Comparison of ENCODE assay signal across 8 cellular contexts in the genomic region with DNA sequence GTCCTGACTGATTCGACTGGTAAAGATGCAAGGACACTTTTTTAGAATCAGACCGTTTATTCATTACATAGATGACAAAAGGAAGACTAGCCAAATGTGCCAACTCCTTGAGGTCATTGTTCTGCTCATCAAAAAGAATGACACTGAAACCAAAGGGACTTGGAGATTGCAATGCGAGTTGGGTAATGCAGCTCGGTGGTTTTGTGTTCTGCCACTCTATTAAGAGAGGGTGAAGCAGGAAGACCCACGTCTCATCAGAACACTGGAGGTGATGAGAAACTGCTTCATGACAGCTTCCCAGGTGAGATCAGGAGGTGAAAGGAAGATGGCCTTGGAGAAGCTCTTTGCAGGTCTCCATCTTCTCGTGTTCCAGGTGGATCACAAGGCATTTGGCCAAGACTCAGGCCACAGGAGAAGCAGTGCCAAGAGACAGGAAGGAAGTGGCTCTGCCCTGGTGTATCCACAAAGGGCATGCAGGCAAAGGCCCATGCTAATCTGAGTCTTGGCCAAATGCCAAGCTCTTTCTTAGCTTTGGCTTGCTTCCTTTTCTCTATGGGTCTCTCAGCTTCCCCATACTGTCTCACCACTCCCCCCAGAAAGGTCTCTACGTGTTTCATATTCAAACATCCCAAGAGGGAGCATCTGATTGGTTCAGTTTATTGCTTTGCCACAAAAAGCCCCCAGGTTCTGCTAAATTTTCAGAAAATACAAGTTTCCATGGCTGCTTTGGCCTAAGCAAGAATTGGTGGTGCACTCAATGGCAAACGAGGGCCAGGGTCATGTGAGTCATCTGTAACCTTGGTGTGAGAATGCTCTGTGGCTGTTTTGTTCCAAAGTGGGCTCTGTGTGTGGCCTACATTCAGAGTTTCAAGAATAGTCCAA. TPM values are rescaled to one million over a fixed set of nuclear protein-coding genes. Genes with fewer than 3 reads are reported as not detected.
DNase-seq lines count a peak whose midpoint lies in the region; ATAC-seq, FAIRE-seq and TF ChIP-seq lines count a peak whose summit lies in the region.

No MANE protein-coding gene starts in this region.

- no peak overlapping the region for H3K27ac ChIP-seq in thyroid gland

- TF ChIP-seq CTCF in thyroid gland (IDR thresholded peaks at IDR 0.05), result no peak

- intact Hi-C loops in thyroid gland (cut with DNase I), result no loop called here

- 80 to 86% methylated on average over 8 of the region's 8 CpGs for WGBS in thyroid gland, 2 donors

- H3K4me3 ChIP-seq in thyroid gland (replicated peaks in 1 of 3), result no peak overlapping the region

- no peaks in the 10 kb centered on the region for H3K27me3 ChIP-seq in thyroid gland

- CTCF ChIA-PET in HEK293T (lab: Yijun Ruan, JAX), result interaction anchor here (1.2 kb wide), 1 partner anchor 13 kb away, joined by 5 read pairs; no protein-coding TSS in a partner anchor

- ATAC-seq in HG02642 (IDR thresholded peaks at IDR 0.05; ENCODE audit: poor library complexity, unreplicated experiment), result peak; percentile 48

- POLR2A ChIA-PET in HEK293T (lab: Yijun Ruan, JAX), result no interaction called here

- peak; percentile 61 for FAIRE-seq in GM18507 (lab: Jason Lieb, UNC)

- H3K9me3 ChIP-seq in thyroid gland, result no peaks in the 10 kb centered on the region

- no peak for TF ChIP-seq POLR2A in thyroid gland (IDR thresholded peaks at IDR 0.05)

- DNase-seq in GM18507 (ENCODE audit: extremely low spot score, insufficient read length, low read depth), result no peak
- DNase-seq in NCI-H2196 treated with DMSO at 0.1 percent for 48 hours (lab: John Stamatoyannopoulos, UW; ENCODE audit: unreplicated experiment), result peak; percentile 49
- peak; percentile 34 for DNase-seq in astrocyte of the hippocampus (ENCODE audit: low read depth, low spot score)
- peak; percentile 47 for DNase-seq in stimulated activated CD8-positive, alpha-beta memory T cell treated with anti-CD3 and anti-CD28 coated beads, Interleukin-4, amount 100 ng/mL, for 48 hours
- no peak for DNase-seq in thyroid gland
- DNase-seq in HEK293T (ENCODE audit: extremely low spot score), result no peak
- DNase-seq in mesenteric fat pad (ENCODE audit: low spot score), result no peak

- H3K36me3 ChIP-seq in thyroid gland, result no peaks in the 10 kb centered on the region

- H3K4me1 ChIP-seq in thyroid gland, result peaks cover 9% of the 10 kb centered on the region in 2 donors

TF ChIP-seq in HEK293T, 16 proteins besides CTCF, POLR2A, EP300 and RAD21:
- TF ChIP-seq TARDBP (IDR thresholded peaks at IDR 0.05) (no peak), NFRKB (IDR thresholded peaks at IDR 0.05) (no peak), SP1 (IDR thresholded peaks at IDR 0.05) (no peak), ELF4 (IDR thresholded peaks at IDR 0.05) (no peak), SUZ12 (IDR thresholded peaks at IDR 0.05) (no peak), CTBP1 (IDR thresholded peaks at IDR 0.05; ENCODE audit: borderline replicate concordance) (no peak), ARNT (IDR thresholded peaks at IDR 0.05) (no peak), FOXA1 (IDR thresholded peaks at IDR 0.05) (no peak), FOXK2 (IDR thresholded peaks at IDR 0.05) (no peak)
- TF ChIP-seq, protein P1, sequence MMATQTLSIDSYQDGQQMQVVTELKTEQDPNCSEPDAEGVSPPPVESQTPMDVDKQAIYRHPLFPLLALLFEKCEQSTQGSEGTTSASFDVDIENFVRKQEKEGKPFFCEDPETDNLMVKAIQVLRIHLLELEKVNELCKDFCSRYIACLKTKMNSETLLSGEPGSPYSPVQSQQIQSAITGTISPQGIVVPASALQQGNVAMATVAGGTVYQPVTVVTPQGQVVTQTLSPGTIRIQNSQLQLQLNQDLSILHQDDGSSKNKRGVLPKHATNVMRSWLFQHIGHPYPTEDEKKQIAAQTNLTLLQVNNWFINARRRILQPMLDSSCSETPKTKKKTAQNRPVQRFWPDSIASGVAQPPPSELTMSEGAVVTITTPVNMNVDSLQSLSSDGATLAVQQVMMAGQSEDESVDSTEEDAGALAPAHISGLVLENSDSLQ (IDR thresholded peaks at IDR 0.05), result no peak

RNA-seq across cellular contexts. Expression of gene CCT8, which starts 5.7 kb away (rescaled TPM):
- 10 to 100 TPM; 75.4 to 99.3 (median 86.7) TPM for total RNA-seq in thyroid gland
- total RNA-seq in mesenteric fat pad, result 116 TPM

RNA-seq across cellular contexts. Expression of gene MAP3K7CL, which starts 51.3 kb away (rescaled TPM):
- total RNA-seq in thyroid gland, result 1 to 10 TPM; 4.1 to 8.0 (median 4.9) TPM
- 3.9 TPM for total RNA-seq in mesenteric fat pad

RNA-seq across cellular contexts. Expression of gene USP16, which starts 54.7 kb away (rescaled TPM):
- total RNA-seq in thyroid gland (10 to 100 TPM; 40.0 to 53.4 (median 45.7) TPM), mesenteric fat pad (38.7 TPM)

RNA-seq across cellular contexts. Expression of gene RWDD2B, which starts 60.0 kb away (rescaled TPM):
- total RNA-seq in thyroid gland (10 to 100 TPM; 11.1 to 17.7 (median 13.3) TPM), mesenteric fat pad (16.9 TPM)

Comparison
In these comparisons a context has a peak if more than half of its experiments do, and no peak if none do; other contexts are left out.
1. DNase-seq: peak in NCI-H2196 treated with DMSO at 0.1 percent for 48 hours (single experiment), astrocyte of the hippocampus (single experiment) and stimulated activated CD8-positive, alpha-beta memory T cell treated with anti-CD3 and anti-CD28 coated beads, Interleukin-4, amount 100 ng/mL, for 48 hours (single experiment); none in GM18507 (single experiment), thyroid gland (0 of 2), HEK293T (single experiment) and mesenteric fat pad (single experiment).